13 cellular contexts compared by ENCODE assay signal in genomic region chr18:57644540-57644939, GRCh38. TPM values are rescaled to one million over a fixed set of nuclear protein-coding genes. Genes with fewer than 3 reads are reported as not detected.
A peak's percentile ranks its signal among the peaks of the same experiment; 100 is the strongest.
DNase-seq lines count a peak whose midpoint lies in the region; ATAC-seq and TF ChIP-seq lines count a peak whose summit lies in the region.
"Had no signal": no experiment of that assay in that cellular context is flagged by ENCODE, and none has a peak within 500 bp of the region (broad histone marks: within the 10 kb centered on the region; RNA-seq: fewer than 3 reads in every experiment).

No MANE protein-coding gene starts in this region.

- no peaks in the 10 kb centered on the region for H4K20me1 ChIP-seq in HCT116 (ENCODE audit: insufficient read depth)
- H4K20me1 ChIP-seq in SK-N-SH (ENCODE audit: insufficient read depth): no peaks in the 10 kb centered on the region

- H2AFZ ChIP-seq in HCT116 (ENCODE audit: low read depth, low read length, poor library complexity, severe bottlenecking) (no peak overlapping the region), SK-N-SH (ENCODE audit: low read depth) (no peak overlapping the region)

- H3K9ac ChIP-seq in HCT116 (ENCODE audit: low read length) (no peak overlapping the region), SK-N-SH (no peak overlapping the region)

- no peak for TF ChIP-seq POLR2A in HCT116 (IDR thresholded peaks at IDR 0.05; ENCODE audit: borderline replicate concordance, extremely low read depth, insufficient read depth, insufficient read length)
- TF ChIP-seq POLR2A in thyroid gland (IDR thresholded peaks at IDR 0.05): no peak

- no peak overlapping the region for H3K27ac ChIP-seq in AG04450 (ENCODE audit: low read depth, low read length)
- H3K27ac ChIP-seq in HCT116 (ENCODE audit: low read depth, low read length): no peak overlapping the region
- H3K27ac ChIP-seq in SK-N-SH (ENCODE audit: low read depth in 2 of 2, low read length in 1 of 2): no peak overlapping the region
- H3K27ac ChIP-seq in left ventricle myocardium inferior (replicated peaks): no peak overlapping the region
- H3K27ac ChIP-seq in thyroid gland: no peak overlapping the region
- H3K27ac ChIP-seq: sigmoid colon had no signal

- ATAC-seq in HCT116 (no peak), HG02970 (IDR thresholded peaks at IDR 0.05; ENCODE audit: low FRiP score, unreplicated experiment) (no peak), GM18873 (IDR thresholded peaks at IDR 0.05; ENCODE audit: low FRiP score, unreplicated experiment) (no peak)

- TF ChIP-seq EP300 in SK-N-SH (IDR thresholded peaks at IDR 0.05; ENCODE audit: borderline replicate concordance in 1 of 2, low read depth in 1 of 2, low read length in 1 of 2): no peak

- no TSS peak for BruUV-seq in HCT116 (replicated peaks; lab: Mats Ljungman, UMichigan)

- H3K36me3 ChIP-seq in HCT116 (ENCODE audit: control insufficient read depth in 1 of 2, insufficient read depth in 2 of 2, low read length in 2 of 2) (peaks cover 0 to 4% of the 10 kb centered on the region in 2 experiments; a peak in 1 of 4 replicates), SK-N-SH (replicated peaks in 1 of 2; ENCODE audit: control insufficient read depth in 1 of 2, insufficient read depth in 2 of 2, low read length in 1 of 2) (peaks cover 11 to 35% of the 10 kb centered on the region in 2 experiments), left ventricle myocardium inferior (peaks cover 14% of the 10 kb centered on the region), thyroid gland (peaks cover 0 to 4% of the 10 kb centered on the region in 2 donors)
- H3K36me3 ChIP-seq: HAP-1 had no signal

- H3K9me2 ChIP-seq in HCT116 (ENCODE audit: insufficient read depth): no peaks in the 10 kb centered on the region
- H3K9me2 ChIP-seq in SK-N-SH: no peaks in the 10 kb centered on the region

- no peak for DNase-seq in AG04450 (ENCODE audit: low read depth, low spot score)
- DNase-seq in HCT116 (ENCODE audit: low read depth, low spot score): no peak
- no peak for DNase-seq in SK-N-SH
- DNase-seq in left ventricle myocardium inferior: no peak
- no peak for DNase-seq in thyroid gland
- DNase-seq in RKO (ENCODE audit: low spot score): no peak
- DNase-seq: CD4-positive, CD25-positive, alpha-beta regulatory T cell; mesenchymal stem cell; NCI-H1048; sigmoid colon had no signal

- H3K9me3 ChIP-seq in AG04450 (ENCODE audit: control insufficient read depth, insufficient read depth, low read length) (peaks cover 19% of the 10 kb centered on the region), HCT116 (ENCODE audit: control insufficient read depth in 1 of 2, insufficient read depth in 1 of 2, low read depth in 1 of 2, low read length in 2 of 2) (no peaks in the 10 kb centered on the region), SK-N-SH (no peaks in the 10 kb centered on the region), left ventricle myocardium inferior (replicated peaks) (no peaks in the 10 kb centered on the region), thyroid gland (no peaks in the 10 kb centered on the region)
- H3K9me3 ChIP-seq: HAP-1, sigmoid colon had no signal

- H3K79me2 ChIP-seq in HCT116 (ENCODE audit: insufficient read depth, low read length) (peaks cover 5% of the 10 kb centered on the region; the same call in 1 of the 2 replicates), SK-N-SH (ENCODE audit: insufficient read depth) (peaks cover 48% of the 10 kb centered on the region)

- no peak overlapping the region for H3K4me2 ChIP-seq in HCT116 (ENCODE audit: low read length)
- H3K4me2 ChIP-seq in SK-N-SH: no peak overlapping the region

- TF ChIP-seq RAD21 in HCT116 (IDR thresholded peaks at IDR 0.05; ENCODE audit: low read depth): peak; percentile 53
- peak; percentile 33 for TF ChIP-seq RAD21 in SK-N-SH (IDR thresholded peaks at IDR 0.05; ENCODE audit: low read length)

- peaks cover 29% of the 10 kb centered on the region for H3F3A ChIP-seq in SK-N-SH (replicated peaks; ENCODE audit: insufficient read depth)

- H3K27me3 ChIP-seq in AG04450 (ENCODE audit: control insufficient read depth, insufficient read depth, low read length) (no peaks in the 10 kb centered on the region), HCT116 (ENCODE audit: insufficient read depth, low read length) (no peaks in the 10 kb centered on the region), SK-N-SH (ENCODE audit: insufficient read depth) (no peaks in the 10 kb centered on the region), left ventricle myocardium inferior (ENCODE audit: low read depth) (no peaks in the 10 kb centered on the region), thyroid gland (no peaks in the 10 kb centered on the region)
- H3K27me3 ChIP-seq: sigmoid colon had no signal

- POLR2A ChIA-PET in AG04450 (lab: Yijun Ruan, JAX): no interaction called here
- POLR2A ChIA-PET in HCT116 (lab: Charles Lee): no interaction called here
- POLR2A ChIA-PET in SK-N-SH (lab: Yijun Ruan, JAX): no interaction called here

- RAD21 ChIA-PET in HCT116 (lab: Charles Lee; ENCODE audit: low non-redundant PET in 1 of 2, low total read pairs in 2 of 2, uncharacterized antibody in 2 of 2, unreplicated experiment in 2 of 2): no interaction called here

- TF ChIP-seq CTCF in AG04450 (IDR thresholded peaks at IDR 0.05; ENCODE audit: low read depth, low read length): peak; percentile 12; the same call in 1 of the 2 replicates
- peak in 1 of 3 experiments; percentile 7; a peak in 1 of 6 replicates for TF ChIP-seq CTCF in HCT116 (IDR thresholded peaks at IDR 0.05 in 2 of 3, conservative IDR thresholded peaks at IDR 0.05 in 1 of 3; ENCODE audit: borderline replicate concordance in 1 of 3, insufficient read depth in 1 of 3, low read depth in 2 of 3, low read length in 2 of 3)
- peak; percentile 40; the same call in 1 of the 2 replicates for TF ChIP-seq CTCF in SK-N-SH (IDR thresholded peaks at IDR 0.05)
- TF ChIP-seq CTCF in left ventricle myocardium inferior (IDR thresholded peaks at IDR 0.05; ENCODE audit: borderline replicate concordance): peak; percentile 49
- peak in 2 of 6 experiments; percentile 26 for TF ChIP-seq CTCF in thyroid gland (IDR thresholded peaks at IDR 0.05)

- intact Hi-C loops in HCT116 (cut with micrococcal nuclease) (loop anchor here (1.0 to 10.0 kb wide), 2 partner anchors 210 to 238 kb away; no protein-coding TSS in a partner anchor), left ventricle myocardium inferior (cut with micrococcal nuclease) (no loop called here), thyroid gland (cut with DNase I) (no loop called here)

- CTCF ChIA-PET in AG04450 (lab: Charles Lee) (interaction anchor here (0.6 to 0.7 kb wide), 2 partner anchors 499 to 856 kb away, joined by 3 read pairs; no protein-coding TSS in a partner anchor), HCT116 (lab: Charles Lee) (no interaction called here), SK-N-SH (lab: Yijun Ruan, JAX) (no interaction called here)

- H3K4me3 ChIP-seq in AG04450 (ENCODE audit: low read depth, low read length): no peak overlapping the region
- H3K4me3 ChIP-seq in HCT116 (replicated peaks in 1 of 2; ENCODE audit: low read depth in 1 of 2, low read length in 2 of 2): no peak overlapping the region
- no peak overlapping the region for H3K4me3 ChIP-seq in SK-N-SH (ENCODE audit: low read depth in 2 of 2, low read length in 1 of 2)
- no peak overlapping the region for H3K4me3 ChIP-seq in left ventricle myocardium inferior
- no peak overlapping the region for H3K4me3 ChIP-seq in thyroid gland (replicated peaks in 1 of 3)
- H3K4me3 ChIP-seq: HAP-1, sigmoid colon had no signal

- H3K4me1 ChIP-seq in HCT116 (ENCODE audit: control insufficient read depth in 1 of 2, insufficient read depth in 2 of 2, low read length in 2 of 2) (no peaks in the 10 kb centered on the region), SK-N-SH (ENCODE audit: control insufficient read depth in 1 of 2, insufficient read depth in 2 of 2, low read depth in 1 of 2, low read length in 1 of 2) (peaks cover 0 to 2% of the 10 kb centered on the region in 2 experiments; a peak in 1 of 4 replicates), left ventricle myocardium inferior (no peaks in the 10 kb centered on the region), thyroid gland (no peaks in the 10 kb centered on the region)
- H3K4me1 ChIP-seq: sigmoid colon had no signal

TF ChIP-seq in HCT116, 20 proteins besides CTCF, POLR2A, EP300 and RAD21:
- TF ChIP-seq FOSL1 (IDR thresholded peaks at IDR 0.05; ENCODE audit: low read depth) (no peak), CBX3 (IDR thresholded peaks at IDR 0.05; ENCODE audit: low read depth) (no peak)
TF ChIP-seq in HCT116: peak in this region for 0.

TF ChIP-seq in SK-N-SH, 30 proteins besides CTCF, POLR2A, EP300 and RAD21 (continues in another document):
- TF ChIP-seq MAX (IDR thresholded peaks at IDR 0.05; ENCODE audit: low read depth) (no peak), MEF2A (IDR thresholded peaks at IDR 0.05; ENCODE audit: borderline replicate concordance, low read depth) (no peak), RFX5 (IDR thresholded peaks at IDR 0.05; ENCODE audit: low read length) (no peak), SIN3A (IDR thresholded peaks at IDR 0.05; ENCODE audit: borderline replicate concordance, low read depth, low read length) (no peak)

RNA-seq across cellular contexts. Expression of gene NARS1, which starts 22.9 kb away (rescaled TPM):
- polyA plus RNA-seq in AG04450 (2011; rRNA removed): 199 and 253 TPM in 2 replicates
- 222 and 234 TPM in 2 replicates for polyA minus RNA-seq in AG04450 (2011; rRNA and poly(A)+ RNA removed)
- 177 TPM for total RNA-seq in HCT116 (2021; ENCODE audit: unreplicated experiment)
- polyA plus RNA-seq in HCT116 (2012): 123 and 132 TPM in 2 replicates
- polyA plus RNA-seq in SK-N-SH (2012; rRNA removed): 84.9 and 129 TPM in 2 replicates
- polyA plus RNA-seq in SK-N-SH (2012; cell fraction: cytosol; rRNA removed): 107 and 119 TPM in 2 replicates
- 101 and 188 TPM in 2 replicates for polyA plus RNA-seq in SK-N-SH (2012; cell fraction: nucleus; rRNA removed)
- total RNA-seq in left ventricle myocardium inferior: 117 TPM
- total RNA-seq in thyroid gland: 100 to 1,000 TPM; 149 to 193 (median 174) TPM

RNA-seq across cellular contexts. Expression of gene FECH, which starts 58.0 kb away (rescaled TPM):
- polyA plus RNA-seq in AG04450 (2011; rRNA removed): 65.3 and 71.7 TPM in 2 replicates
- 32.7 and 41.0 TPM in 2 replicates for polyA minus RNA-seq in AG04450 (2011; rRNA and poly(A)+ RNA removed)
- 42.7 TPM for total RNA-seq in HCT116 (2021; ENCODE audit: unreplicated experiment)
- 26.4 and 34.8 TPM in 2 replicates for polyA plus RNA-seq in HCT116 (2012)
- 44.4 and 45.3 TPM in 2 replicates for polyA plus RNA-seq in SK-N-SH (2012; rRNA removed)
- polyA plus RNA-seq in SK-N-SH (2012; cell fraction: cytosol; rRNA removed): 36.9 and 38.7 TPM in 2 replicates
- 21.8 and 27.8 TPM in 2 replicates for polyA plus RNA-seq in SK-N-SH (2012; cell fraction: nucleus; rRNA removed)
- total RNA-seq in left ventricle myocardium inferior: 37.0 TPM
- total RNA-seq in thyroid gland: 100 to 1,000 TPM in 3 of 4 donors, 10 to 100 TPM in 1; 65.7 to 168 (median 135) TPM
